In the genomic region with DNA sequence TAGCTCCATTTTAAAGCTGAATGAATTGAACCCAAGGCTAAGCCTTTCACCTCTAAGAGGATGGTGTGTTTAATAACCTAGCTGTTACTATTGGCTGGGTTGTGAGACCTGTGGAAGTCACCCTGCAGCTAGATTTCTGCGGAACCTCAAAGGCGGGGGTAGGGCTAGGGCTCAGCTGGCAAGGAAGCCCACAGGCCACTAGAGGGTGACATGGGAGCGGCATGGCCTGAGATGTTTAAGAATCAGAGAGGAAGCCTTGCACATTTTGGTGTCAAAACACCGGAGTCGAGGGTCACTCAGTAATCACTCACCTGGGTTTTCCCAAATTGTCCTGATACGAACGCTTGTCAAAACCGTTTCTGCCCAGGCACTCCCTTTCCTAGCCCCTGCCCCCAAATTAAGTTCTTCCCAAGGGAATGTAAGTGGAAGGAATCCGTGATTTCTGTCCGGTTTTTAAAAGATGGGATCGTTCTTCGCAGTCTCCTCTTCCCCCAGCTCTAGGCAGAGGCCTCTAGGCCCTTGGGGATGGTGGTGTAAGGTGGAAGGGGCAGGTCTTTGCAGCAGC, we compare ENCODE assay signal across 8 cellular contexts. TPM values are rescaled to one million over a fixed set of nuclear protein-coding genes. Genes with fewer than 3 reads are reported as not detected.
A peak's percentile ranks its signal among the peaks of the same experiment; 100 is the strongest.
DNase-seq lines count a peak whose midpoint lies in the region; ATAC-seq, FAIRE-seq and TF ChIP-seq lines count a peak whose summit lies in the region.

No MANE protein-coding gene starts in this region.

- H4K20me1 ChIP-seq in neural progenitor cell (ENCODE audit: low read depth): no peaks in the 10 kb centered on the region

- no peak for TF ChIP-seq EP300 in suprapubic skin (IDR thresholded peaks at IDR 0.05)

- no peak overlapping the region for H3K27ac ChIP-seq in neural progenitor cell
- H3K27ac ChIP-seq in suprapubic skin: no peak overlapping the region

- H3K27ac Mint-ChIP-seq in activated CD4-positive, alpha-beta T cell treated with anti-CD3 and anti-CD28 coated beads for 36 hours: no peak overlapping the region
- peak overlapping the region; percentile 65 for H3K27ac Mint-ChIP-seq in neural progenitor cell

- H3K4me1 ChIP-seq in neural progenitor cell: peaks cover 18% of the 10 kb centered on the region
- H3K4me1 ChIP-seq in suprapubic skin: peaks cover 35% of the 10 kb centered on the region

- no peak overlapping the region for H3K4me2 ChIP-seq in neural progenitor cell

- H3K9me3 ChIP-seq in neural progenitor cell (ENCODE audit: low read depth) (no peaks in the 10 kb centered on the region), suprapubic skin (no peaks in the 10 kb centered on the region)

- H3F3A ChIP-seq in neural progenitor cell (ENCODE audit: low read depth): peaks cover 13% of the 10 kb centered on the region

- ATAC-seq in activated CD4-positive, alpha-beta T cell treated with anti-CD3 and anti-CD28 coated beads for 36 hours: peak; percentile 67

- CTCF ChIA-PET in activated CD4-positive, alpha-beta T cell treated with anti-CD3 and anti-CD28 coated beads for 36 hours (lab: Charles Lee): interaction anchor here (0.6 to 3.0 kb wide), 21 partner anchors 9 to 267 kb away, joined by 3 to 23 read pairs (median 4); no protein-coding TSS in a partner anchor

- no peak overlapping the region for H3K4me3 Mint-ChIP-seq in activated CD4-positive, alpha-beta T cell treated with anti-CD3 and anti-CD28 coated beads for 36 hours
- H3K4me3 Mint-ChIP-seq in neural progenitor cell: peak overlapping the region; percentile 30

- H3K79me2 ChIP-seq in neural progenitor cell (ENCODE audit: low read depth): peaks cover 25% of the 10 kb centered on the region

- H3K4me3 ChIP-seq in LNCaP clone FGC (ENCODE audit: low read depth, low read length): no peak overlapping the region
- H3K4me3 ChIP-seq in neural progenitor cell: no peak overlapping the region
- H3K4me3 ChIP-seq in suprapubic skin: no peak overlapping the region

- intact Hi-C loops in activated CD4-positive, alpha-beta T cell treated with anti-CD3 and anti-CD28 coated beads for 36 hours (cut with DNase I, micrococcal nuclease): loop anchor here (1.0 to 10.0 kb wide), 4 partner anchors 48 to 753 kb away; a partner anchor contains a TSS

- H3K36me3 ChIP-seq in neural progenitor cell (no peaks in the 10 kb centered on the region), suprapubic skin (no peaks in the 10 kb centered on the region)

- peaks cover 34% of the 10 kb centered on the region for H3K4me1 Mint-ChIP-seq in activated CD4-positive, alpha-beta T cell treated with anti-CD3 and anti-CD28 coated beads for 36 hours
- H3K4me1 Mint-ChIP-seq in neural progenitor cell: peaks cover 28% of the 10 kb centered on the region

- peak overlapping the region; percentile 71 for H2AFZ ChIP-seq in neural progenitor cell (replicated peaks)

- no peak for FAIRE-seq in GM12892 (lab: Jason Lieb, UNC)

- POLR2A ChIA-PET in activated CD4-positive, alpha-beta T cell treated with anti-CD3 and anti-CD28 coated beads for 36 hours (lab: Charles Lee): interaction anchor here (0.7 kb wide), 1 partner anchor 19 kb away, joined by 3 read pairs; no protein-coding TSS in a partner anchor

- no peaks in the 10 kb centered on the region for H3K27me3 Mint-ChIP-seq in activated CD4-positive, alpha-beta T cell treated with anti-CD3 and anti-CD28 coated beads for 36 hours
- H3K27me3 Mint-ChIP-seq in neural progenitor cell (ENCODE audit: insufficient read depth, low read depth): peaks cover 4% of the 10 kb centered on the region

- TF ChIP-seq POLR2A in GM12892 (IDR thresholded peaks at IDR 0.05; ENCODE audit: low read depth, low read length) (no peak), suprapubic skin (IDR thresholded peaks at IDR 0.05) (no peak)

- H3K27me3 ChIP-seq in neural progenitor cell: peaks cover 14% of the 10 kb centered on the region
- no peaks in the 10 kb centered on the region for H3K27me3 ChIP-seq in suprapubic skin

- peaks cover 17% of the 10 kb centered on the region for H3K36me3 Mint-ChIP-seq in activated CD4-positive, alpha-beta T cell treated with anti-CD3 and anti-CD28 coated beads for 36 hours (ENCODE audit: low read depth)
- no peaks in the 10 kb centered on the region for H3K36me3 Mint-ChIP-seq in neural progenitor cell

- H3K9ac ChIP-seq in neural progenitor cell: no peak overlapping the region

- DNase-seq in ELF-1 (ENCODE audit: low read depth, low spot score): peak; percentile 74
- DNase-seq in LNCaP clone FGC (ENCODE audit: low read depth): no peak
- peak; percentile 85 for DNase-seq in activated CD4-positive, alpha-beta T cell treated with anti-CD3 and anti-CD28 coated beads for 36 hours
- DNase-seq in dermis blood vessel endothelial cell: peak; percentile 63
- DNase-seq in neural progenitor cell (ENCODE audit: low spot score): peak; percentile 78
- peak; percentile 57 for DNase-seq in ureter (ENCODE audit: low spot score)
- DNase-seq in GM12892 (ENCODE audit: insufficient read length): no peak
- no peak for DNase-seq in suprapubic skin (ENCODE audit: low spot score in 2 of 2)

- WGBS in suprapubic skin: 57% methylated on average over 12 of the region's 12 CpGs

- peak; percentile 69 for TF ChIP-seq CTCF in LNCaP clone FGC (IDR thresholded peaks at IDR 0.05; ENCODE audit: control insufficient read depth, extremely low read depth, insufficient read depth)
- peak; percentile 71 for TF ChIP-seq CTCF in neural progenitor cell (IDR thresholded peaks at IDR 0.05)
- TF ChIP-seq CTCF in suprapubic skin (IDR thresholded peaks at IDR 0.05): peak in 1 of 2 donors; percentile 28

- no peaks in the 10 kb centered on the region for H3K9me3 Mint-ChIP-seq in activated CD4-positive, alpha-beta T cell treated with anti-CD3 and anti-CD28 coated beads for 36 hours (ENCODE audit: low read depth)
- H3K9me3 Mint-ChIP-seq in neural progenitor cell: no peaks in the 10 kb centered on the region

RNA-seq across cellular contexts. Expression of a gene that starts 3.8 kb away (rescaled TPM):
- total RNA-seq in activated CD4-positive, alpha-beta T cell treated with anti-CD3 and anti-CD28 coated beads for 36 hours: 10 to 100 TPM; 60.0 to 70.7 TPM
- total RNA-seq in dermis blood vessel endothelial cell (47.5 and 51.4 TPM in 2 replicates), neural progenitor cell (ENCODE audit: low replicate concordance) (25.0 and 35.7 TPM in 2 replicates), ureter (76.0 TPM), suprapubic skin (100 to 1,000 TPM; 118 to 164 (median 138) TPM)
- polyA plus RNA-seq in GM12892 (2012; ENCODE audit: missing spikeins): 20.8 TPM

Comparison
In these comparisons a context has a peak if more than half of its experiments do, and no peak if none do; other contexts are left out.
1. DNase-seq: peak in ELF-1 (single experiment), activated CD4-positive, alpha-beta T cell treated with anti-CD3 and anti-CD28 coated beads for 36 hours (single experiment), dermis blood vessel endothelial cell (single experiment), neural progenitor cell (single experiment) and ureter (single experiment); none in LNCaP clone FGC (single experiment), GM12892 (single experiment) and suprapubic skin (0 of 2).